In the genomic region with DNA sequence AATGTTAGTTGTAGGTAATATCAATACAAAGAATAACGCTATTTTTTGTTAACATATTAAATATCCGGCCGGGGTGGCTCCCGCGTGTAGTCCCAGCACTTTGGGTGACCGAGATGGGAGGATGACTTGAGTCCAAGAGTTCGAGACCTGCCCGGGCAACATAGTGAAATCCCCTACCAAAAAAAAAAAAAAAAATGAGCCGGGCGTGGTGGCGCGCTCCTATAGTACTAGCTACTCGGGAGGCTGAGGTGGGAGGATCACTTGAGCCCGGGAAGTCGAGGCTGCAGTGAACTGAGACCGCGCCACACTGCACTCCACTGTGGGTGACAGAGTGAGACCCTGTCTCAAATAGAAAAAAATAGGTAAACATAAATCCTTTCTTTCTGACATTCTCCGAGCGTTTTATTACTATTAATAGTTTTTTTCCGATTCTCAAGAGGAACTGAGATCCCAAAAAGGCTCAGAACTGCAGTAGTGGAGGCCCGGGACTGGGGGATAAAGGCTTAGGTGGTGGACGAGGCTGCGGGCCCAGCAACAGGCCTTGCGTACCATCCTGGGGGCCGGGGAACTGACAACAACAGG, we compare ENCODE assay signal across 8 cellular contexts. TPM values are rescaled to one million over a fixed set of nuclear protein-coding genes. Genes with fewer than 3 reads are reported as not detected.
DNase-seq lines count a peak whose midpoint lies in the region; ATAC-seq, FAIRE-seq and TF ChIP-seq lines count a peak whose summit lies in the region.

No MANE protein-coding gene starts in this region.

- H3K9me3 ChIP-seq in K562 (replicated peaks; ENCODE audit: control insufficient read depth, insufficient read depth, low read depth, low read length) = no peaks in the 10 kb centered on the region
- H3K9me3 ChIP-seq in mesenchymal stem cell (ENCODE audit: control insufficient read depth, low read length) = no peaks in the 10 kb centered on the region
- H3K9me3 ChIP-seq in vagina = no peaks in the 10 kb centered on the region

- H3K4ac ChIP-seq in mesenchymal stem cell (ENCODE audit: low read depth in 1 of 2, low read length in 2 of 2) = peak overlapping the region in 1 of 2 experiments; percentile 56

- BruUV-seq in K562 (replicated peaks; lab: Mats Ljungman, UMichigan) = no TSS peak

- no peak overlapping the region for H4K91ac ChIP-seq in mesenchymal stem cell (ENCODE audit: low read length)

- H3K4me2 ChIP-seq in K562 (ENCODE audit: insufficient read depth, low read length) = peak overlapping the region; percentile 99
- H3K4me2 ChIP-seq in mesenchymal stem cell (ENCODE audit: low read length, poor library complexity, severe bottlenecking) = peak overlapping the region; percentile 42

- H2AFZ ChIP-seq in K562 (ENCODE audit: low read depth, low read length) = peak overlapping the region; percentile 99
- H2AFZ ChIP-seq in mesenchymal stem cell (ENCODE audit: low read depth, low read length) = no peak overlapping the region

- H2BK12ac ChIP-seq in mesenchymal stem cell (ENCODE audit: low read length in 2 of 2) = no peak overlapping the region

- H4K8ac ChIP-seq in mesenchymal stem cell (ENCODE audit: low read length) = no peak overlapping the region

- H3K36me3 ChIP-seq in K562 (ENCODE audit: control insufficient read depth, insufficient read depth, low read length) = no peaks in the 10 kb centered on the region; the same call in 2 of the 3 replicates
- peaks cover 0 to 4% of the 10 kb centered on the region in 2 experiments for H3K36me3 ChIP-seq in mesenchymal stem cell (ENCODE audit: control insufficient read depth in 1 of 2, insufficient read depth in 2 of 2, low read depth in 1 of 2, low read length in 2 of 2)
- no peaks in the 10 kb centered on the region for H3K36me3 ChIP-seq in vagina

- ATAC-seq in K562 = peak; percentile 31; the same call in 2 of the 3 replicates
- ATAC-seq in GM19455 (IDR thresholded peaks at IDR 0.05; ENCODE audit: unreplicated experiment) = no peak

- H2BK5ac ChIP-seq in mesenchymal stem cell (ENCODE audit: low read depth, low read length, poor library complexity, severe bottlenecking) = no peak overlapping the region

- peaks cover 10 to 18% of the 10 kb centered on the region in 2 experiments; a peak in 4 of 5 replicates for H3K4me1 ChIP-seq in K562 (replicated peaks in 1 of 2; ENCODE audit: control insufficient read depth in 2 of 2, insufficient read depth in 2 of 2, low read length in 2 of 2)
- H3K4me1 ChIP-seq in mesenchymal stem cell (ENCODE audit: control insufficient read depth, insufficient read depth, low read depth, low read length) = peaks cover 15% of the 10 kb centered on the region
- peaks cover 80% of the 10 kb centered on the region for H3K4me1 ChIP-seq in vagina

- no peak for TF ChIP-seq POLR2A in K562 (conservative IDR thresholded peaks at IDR 0.05)
- TF ChIP-seq POLR2A in vagina (IDR thresholded peaks at IDR 0.05) = no peak

- H2BK15ac ChIP-seq in mesenchymal stem cell (ENCODE audit: low read depth, poor library complexity, severe bottlenecking) = no peak overlapping the region

- H2BK120ac ChIP-seq in mesenchymal stem cell (ENCODE audit: low read depth, low read length) = no peak overlapping the region

- intact Hi-C loops in K562 (cut with micrococcal nuclease) = no loop called here
- intact Hi-C loops in vagina (cut with DNase I) = loop anchor here (10.0 kb wide), 1 partner anchor 224 kb away; a partner anchor contains a TSS

- TF ChIP-seq RAD21 in K562 (CRISPR knock-in tag; conservative IDR thresholded peaks at IDR 0.05 in 1 of 2, IDR thresholded peaks at IDR 0.05 in 1 of 2) = no peak

- H3K14ac ChIP-seq in mesenchymal stem cell (ENCODE audit: low read length in 2 of 2) = peak overlapping the region in 1 of 2 experiments; percentile 76

- in situ Hi-C loops in K562 (cut with MboI) = loop anchor here (25.0 kb wide), 1 partner anchor 1653 kb away; a partner anchor contains a TSS

- peak overlapping the region in 1 of 2 experiments; percentile 98 for H3K18ac ChIP-seq in mesenchymal stem cell (ENCODE audit: low read depth in 1 of 2, low read length in 2 of 2)

- H3K9me1 ChIP-seq in K562 (ENCODE audit: control insufficient read depth, insufficient read depth, low read length) = no peaks in the 10 kb centered on the region

- peak overlapping the region in 1 of 2 experiments; percentile 74 for H3K23ac ChIP-seq in mesenchymal stem cell (ENCODE audit: low read length in 2 of 2)

- 34% methylated on average over 23 of the region's 25 CpGs for WGBS in K562 (ENCODE audit: insufficient coverage, low coverage, missing lambda C conversion rate)
- 49% methylated on average over 16 of the region's 25 CpGs for WGBS in mesenchymal stem cell

- H3K4me3 ChIP-seq in K562 (peak overlapping the region; percentile 94), mesenchymal stem cell (ENCODE audit: insufficient read depth in 1 of 2, low read depth in 1 of 2, low read length in 2 of 2) (peak overlapping the region; percentile 99 to 100), vagina (peak overlapping the region; percentile 96 to 100)

- TF ChIP-seq EP300 in K562 (IDR thresholded peaks at IDR 0.05; ENCODE audit: low read length) = no peak

- TF ChIP-seq CTCF in K562 (IDR thresholded peaks at IDR 0.05 in 2 of 3, conservative IDR thresholded peaks at IDR 0.05 in 1 of 3; ENCODE audit: insufficient read depth in 2 of 3, low read depth in 1 of 3, low read length in 3 of 3) (no peak), vagina (IDR thresholded peaks at IDR 0.05) (no peak)

- DNase-seq in stimulated activated CD4-positive, alpha-beta T cell treated with anti-CD3 and anti-CD28 coated beads, Interleukin-1b, Interleukin-23, amount 100 ng/mL, for 48 hours = peak; percentile 6
- DNase-seq in stimulated activated CD4-positive, alpha-beta T cell treated with anti-CD3 and anti-CD28 coated beads, Interleukin-12 subunit alpha, Interleukin-12 subunit beta, amount 100 ng/mL, for 4 hours = no peak
- DNase-seq in K562 (ENCODE audit: extremely low read depth in 1 of 4, low spot score in 3 of 4) (no peak), mesenchymal stem cell (no peak), vagina (ENCODE audit: extremely low spot score in 2 of 2) (peak; percentile 55 to 77), GOT3 (lab: John Stamatoyannopoulos, UW) (no peak), NCI-H2196 treated with DMSO at 0.1 percent for 48 hours (lab: John Stamatoyannopoulos, UW; ENCODE audit: unreplicated experiment) (no peak)

- peaks cover 61% of the 10 kb centered on the region for H3K79me2 ChIP-seq in K562 (ENCODE audit: control insufficient read depth, insufficient read depth, low read length)

- peaks cover 16% of the 10 kb centered on the region; the same call in 1 of the 2 replicates for H4K20me1 ChIP-seq in K562 (replicated peaks; ENCODE audit: control insufficient read depth, insufficient read depth, low read length)

- POLR2A ChIA-PET in K562 (lab: Yijun Ruan, JAX) = interaction anchor here (0.9 kb wide), 1 partner anchor 9 kb away, joined by 4 read pairs; no protein-coding TSS in a partner anchor

- H3K79me1 ChIP-seq in mesenchymal stem cell (replicated peaks; ENCODE audit: low read length, poor library complexity, severe bottlenecking) = no peaks in the 10 kb centered on the region

- H2AK5ac ChIP-seq in mesenchymal stem cell (ENCODE audit: low read length, severe bottlenecking) = no peak overlapping the region

- H3K27ac ChIP-seq in K562 (ENCODE audit: extremely low read depth, low read depth, low read length) (peak overlapping the region; percentile 100), mesenchymal stem cell (ENCODE audit: low read length, poor library complexity, severe bottlenecking) (no peak overlapping the region), vagina (peak overlapping the region; percentile 86)

- H3K9ac ChIP-seq in K562 (ENCODE audit: insufficient read depth in 1 of 2, low read depth in 2 of 2, low read length in 2 of 2) (peak overlapping the region; percentile 99 to 100), mesenchymal stem cell (ENCODE audit: low read length) (peak overlapping the region; percentile 90)

- no peak for FAIRE-seq in K562 (lab: Jason Lieb, UNC)

- H3K27me3 ChIP-seq in K562 (ENCODE audit: control insufficient read depth in 2 of 2, insufficient read depth in 2 of 2, low read length in 2 of 2) (no peaks in the 10 kb centered on the region), mesenchymal stem cell (ENCODE audit: control insufficient read depth in 1 of 2, insufficient read depth in 1 of 2, low read length in 2 of 2) (no peaks in the 10 kb centered on the region), vagina (no peaks in the 10 kb centered on the region)

- CTCF ChIA-PET in K562 (lab: Yijun Ruan, JAX; ENCODE audit: low intra/inter-chr PET ratio) = no interaction called here

TF ChIP-seq in K562, 482 proteins besides CTCF, POLR2A, EP300 and RAD21:
- TF ChIP-seq MYNN (IDR thresholded peaks at IDR 0.05) (no peak), MYNN (CRISPR knock-in tag; IDR thresholded peaks at IDR 0.05) (no peak), EP400 (IDR thresholded peaks at IDR 0.05) (0 out of 2 replicates have a peak, but pooled peaks have one; percentile 15), MAZ (CRISPR knock-in tag; conservative IDR thresholded peaks at IDR 0.05 in 1 of 2, IDR thresholded peaks at IDR 0.05 in 1 of 2) (peak in 1 of 2 experiments; percentile 12; a peak in 1 of 4 replicates), MIER1 (IDR thresholded peaks at IDR 0.05; ENCODE audit: low read depth) (no peak), NRF1 (conservative IDR thresholded peaks at IDR 0.05 in 1 of 2, IDR thresholded peaks at IDR 0.05 in 1 of 2) (peak; percentile 66 to 75; a peak in 2 of 4 replicates)

RNA-seq across cellular contexts. Expression of a gene that starts 1.0 kb away (rescaled TPM):
- 17.8 and 43.0 TPM in 2 replicates for total RNA-seq in K562 (2011; cell fraction: chromatin; rRNA removed; ENCODE audit: low replicate concordance)
- 8.0 and 10.5 TPM in 2 replicates for total RNA-seq in K562 (2011; cell fraction: nucleolus; rRNA removed)
- 17.3 and 17.6 TPM in 2 replicates for total RNA-seq in K562 (2011; cell fraction: nucleoplasm; rRNA removed)
- total RNA-seq in K562 (2014; rRNA removed) (5.9 and 7.4 TPM in 2 replicates), K562 (2014; rRNA removed; fragmentation: Illumina TruSeq; extraction: Trizol) (17.1 and 18.4 TPM in 2 replicates), K562 (2015; rRNA removed; fragmentation: Illumina TruSeq; extraction: Trizol) (18.6 and 20.7 TPM in 2 replicates), K562 (2021) (18.0 and 18.1 TPM in 2 replicates), vagina (44.0 TPM)
- polyA plus RNA-seq in K562 (2011; rRNA removed) (12.9 and 16.5 TPM in 2 replicates), K562 (2014; fragmentation: Illumina TruSeq; extraction: Trizol) (17.4 and 18.7 TPM in 2 replicates), K562 (2014; fragmentation: Nextera tagmentation; extraction: Ambion mirVana) (1 to 10 TPM; 1.1 to 2.4 TPM), K562 (2014; rRNA removed) (10.0 and 15.5 TPM in 2 replicates)
- polyA plus RNA-seq in K562 (2011; cell fraction: cytosol; rRNA removed) = 7.5 and 14.3 TPM in 2 replicates
- 12.2 and 13.1 TPM in 2 replicates for polyA plus RNA-seq in K562 (2011; cell fraction: nucleus; rRNA removed)
- 8.5 and 12.2 TPM in 2 replicates for polyA plus RNA-seq in K562 (2012)
- 16.4 and 26.0 TPM in 2 replicates for polyA minus RNA-seq in K562 (2011; rRNA and poly(A)+ RNA removed)
- polyA minus RNA-seq in K562 (2011; cell fraction: cytosol; rRNA and poly(A)+ RNA removed) = 10.5 and 12.3 TPM in 2 replicates
- polyA minus RNA-seq in K562 (2011; cell fraction: nucleus; rRNA and poly(A)+ RNA removed) = 8.1 and 14.8 TPM in 2 replicates
- polyA plus RNA-seq in mesenchymal stem cell (2013, experiment 1 of 2) = 17.5 TPM
- polyA plus RNA-seq in mesenchymal stem cell (2013, experiment 2 of 2) = 16.5 TPM

Comparison
In these comparisons a context has a peak if more than half of its experiments do, and no peak if none do; other contexts are left out.
1. DNase-seq: peak in stimulated activated CD4-positive, alpha-beta T cell treated with anti-CD3 and anti-CD28 coated beads, Interleukin-1b, Interleukin-23, amount 100 ng/mL, for 48 hours (single experiment) and vagina (2 of 2); none in stimulated activated CD4-positive, alpha-beta T cell treated with anti-CD3 and anti-CD28 coated beads, Interleukin-12 subunit alpha, Interleukin-12 subunit beta, amount 100 ng/mL, for 4 hours (single experiment), K562 (0 of 4), mesenchymal stem cell (single experiment), GOT3 (single experiment) and NCI-H2196 treated with DMSO at 0.1 percent for 48 hours (single experiment).
2. Peak in every context shown above with its lines, with median percentiles within 50 percentile points of each other: H3K4me3 ChIP-seq.